Comparison of ENCODE assay signal across 9 cellular contexts in the genomic region with DNA sequence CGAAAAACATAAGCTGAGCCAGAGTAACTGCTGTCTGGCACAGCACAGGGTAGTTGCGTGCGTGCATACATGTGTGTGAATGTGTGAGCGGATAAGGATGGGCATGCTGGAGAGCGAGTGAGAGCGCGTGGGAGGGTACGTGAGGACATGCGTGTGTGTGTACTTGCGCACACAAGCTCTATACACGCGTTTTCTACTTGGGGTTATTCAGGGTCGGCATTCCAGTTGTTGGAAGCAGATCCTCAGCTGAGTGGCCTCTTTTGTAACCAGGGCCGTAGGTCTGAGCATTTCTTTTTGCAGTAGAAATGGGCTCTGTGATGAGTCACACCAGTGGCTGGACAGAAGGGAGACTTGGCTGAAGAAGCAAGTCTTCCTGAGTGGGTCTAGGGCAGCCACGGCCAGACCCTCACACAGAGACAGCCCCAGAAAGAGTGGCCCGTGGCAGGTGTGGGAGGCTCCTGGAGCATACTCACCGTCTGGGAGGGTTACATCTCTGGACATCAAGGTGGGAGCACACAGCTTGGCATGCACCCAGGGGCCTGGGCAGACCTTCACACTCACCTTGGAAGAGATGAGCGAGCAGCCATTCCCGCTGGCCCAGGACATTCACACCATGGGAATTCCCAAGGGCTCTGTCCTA.
DNase-seq lines count a peak whose midpoint lies in the region; ATAC-seq, FAIRE-seq and TF ChIP-seq lines count a peak whose summit lies in the region.
"Had no signal": no experiment of that assay in that cellular context is flagged by ENCODE, and none has a peak within 500 bp of the region (broad histone marks: within the 10 kb centered on the region; RNA-seq: fewer than 3 reads in every experiment).

No MANE protein-coding gene starts in this region.

- 89% methylated on average over 19 of the region's 19 CpGs for WGBS in GM12878 (ENCODE audit: insufficient coverage, insufficient replicate concordance, low lambda C conversion rate, missing lambda C conversion rate)
- 96% methylated on average over 19 of the region's 19 CpGs for WGBS in thymus

- H3K4me1 ChIP-seq in GM12878 (ENCODE audit: control insufficient read depth, insufficient read depth, low read length) (peaks cover 11% of the 10 kb centered on the region), thymus (ENCODE audit: control insufficient read depth, insufficient read depth, low read length) (peaks cover 20% of the 10 kb centered on the region)

- 0 out of 2 replicates have a peak overlapping the region, but pooled peaks have one; percentile 4 for H3K4me2 ChIP-seq in GM12878 (ENCODE audit: control insufficient read depth, insufficient read depth)

- H3K4me3 ChIP-seq in HFF-Myc (replicated peaks; ENCODE audit: low read depth, low read length) (0 out of 2 replicates have a peak overlapping the region, but pooled peaks have one; percentile 0), GM12878 (no peak overlapping the region), thymus (ENCODE audit: low read length) (no peak overlapping the region)

- no peak for TF ChIP-seq POLR2A in GM12878 (IDR thresholded peaks at IDR 0.05; ENCODE audit: low read depth, low read length)

- no peak; the same call in 2 of the 3 replicates for ATAC-seq in GM12878
- peak; percentile 33 for ATAC-seq in left lobe of liver
- ATAC-seq in GM21529 (IDR thresholded peaks at IDR 0.05; ENCODE audit: unreplicated experiment): no peak
- no peak for ATAC-seq in HG03439 (IDR thresholded peaks at IDR 0.05; ENCODE audit: unreplicated experiment)

- POLR2A ChIA-PET in GM12878 (lab: Charles Lee): interaction anchor here (1.2 kb wide), 1 partner anchor 67 kb away, joined by 3 read pairs; no protein-coding TSS in a partner anchor

- no peak overlapping the region for H3K9ac ChIP-seq in GM12878 (ENCODE audit: control insufficient read depth, insufficient read depth, low read length)

- H3K27ac ChIP-seq in GM12878 (ENCODE audit: control insufficient read depth, insufficient read depth) (peak overlapping the region; percentile 38), thymus (ENCODE audit: low read depth) (peak overlapping the region; percentile 46)

- no peak for DNase-seq in HFF-Myc (ENCODE audit: extremely low read depth, low read depth)
- DNase-seq in GM12878 (ENCODE audit: low read depth, low spot score): no peak
- DNase-seq in left lobe of liver (ENCODE audit: low spot score): no peak
- no peak for DNase-seq in GM19240 (ENCODE audit: insufficient read length, low spot score)
- DNase-seq in ecto neural progenitor cell (ENCODE audit: low spot score): no peak
- DNase-seq: cerebellar nuclear complex had no signal

- FAIRE-seq in GM12878 (lab: Jason Lieb, UNC): no peak

- TF ChIP-seq RAD21 in GM12878 (IDR thresholded peaks at IDR 0.05; ENCODE audit: insufficient read depth, low read depth, low read length): no peak

- TF ChIP-seq CTCF in HFF-Myc (IDR thresholded peaks at IDR 0.05; ENCODE audit: low read depth, low read length, missing control alignments): no peak
- no peak for TF ChIP-seq CTCF in GM12878 (IDR thresholded peaks at IDR 0.05 in 2 of 3, conservative IDR thresholded peaks at IDR 0.05 in 1 of 3; ENCODE audit: control insufficient read depth in 2 of 3, extremely low read depth in 1 of 3, insufficient read depth in 1 of 3, low read depth in 3 of 3, low read length in 3 of 3)

- H2AFZ ChIP-seq in GM12878 (ENCODE audit: control insufficient read depth, low read depth, low read length): no peak overlapping the region

- CTCF ChIA-PET in GM12878 (lab: Yijun Ruan, JAX): interaction anchor here (0.7 to 3.1 kb wide), 10 partner anchors 9 to 177 kb away, joined by 4 to 23 read pairs (median 8); no protein-coding TSS in a partner anchor

- no TSS peak for BruUV-seq in GM12878 (replicated peaks; lab: Mats Ljungman, UMichigan)

- RAD21 ChIA-PET in GM12878 (lab: Charles Lee; ENCODE audit: unreplicated experiment): interaction anchor here (0.7 to 3.2 kb wide), 9 partner anchors 9 to 166 kb away, joined by 3 to 14 read pairs (median 4); no protein-coding TSS in a partner anchor

- in situ Hi-C loops in GM12878 (cut with MboI): no loop called here

- H3K36me3 ChIP-seq in GM12878 (ENCODE audit: control insufficient read depth in 2 of 2, insufficient read depth in 2 of 2, low read length in 1 of 2): no peaks in the 10 kb centered on the region
- H3K36me3 ChIP-seq in thymus (ENCODE audit: control insufficient read depth, insufficient read depth): no peaks in the 10 kb centered on the region

- no peaks in the 10 kb centered on the region for H3K79me2 ChIP-seq in GM12878 (ENCODE audit: control insufficient read depth, insufficient read depth, low read length)

- TF ChIP-seq EP300 in GM12878 (IDR thresholded peaks at IDR 0.05; ENCODE audit: borderline replicate concordance in 1 of 2, control insufficient read depth in 1 of 2, low read depth in 2 of 2, low read length in 2 of 2): no peak

- H3K27me3 ChIP-seq in GM12878 (replicated peaks in 1 of 2; ENCODE audit: control insufficient read depth in 2 of 2, insufficient read depth in 2 of 2, low read length in 1 of 2): no peaks in the 10 kb centered on the region
- no peaks in the 10 kb centered on the region for H3K27me3 ChIP-seq in thymus (ENCODE audit: control insufficient read depth, insufficient read depth)

- H4K20me1 ChIP-seq in GM12878 (ENCODE audit: control insufficient read depth, insufficient read depth): no peaks in the 10 kb centered on the region

- SMC1A ChIA-PET in GM12878 (lab: Charles Lee; ENCODE audit: uncharacterized antibody, unreplicated experiment): interaction anchor here (0.6 to 1.9 kb wide), 12 partner anchors 9 to 217 kb away, joined by 3 to 7 read pairs (median 4); no protein-coding TSS in a partner anchor

- intact Hi-C loops in GM12878 (cut with micrococcal nuclease; ENCODE audit: unreplicated experiment): no loop called here

- H3K9me3 ChIP-seq in GM12878 (replicated peaks; ENCODE audit: control insufficient read depth, insufficient read depth, low read length) (no peaks in the 10 kb centered on the region), thymus (ENCODE audit: control insufficient read depth) (no peaks in the 10 kb centered on the region)

TF ChIP-seq in GM12878, 131 proteins besides CTCF, POLR2A, EP300 and RAD21:
- no peak for TF ChIP-seq SIX5 (IDR thresholded peaks at IDR 0.05; ENCODE audit: low read depth, low read length, severe bottlenecking)
- peak; percentile 53 for TF ChIP-seq BCL3 (IDR thresholded peaks at IDR 0.05; ENCODE audit: borderline replicate concordance, insufficient read depth, low read depth, low read length, poor library complexity, severe bottlenecking)
- TF ChIP-seq IRF5 (IDR thresholded peaks at IDR 0.05; ENCODE audit: borderline replicate concordance): no peak
